Comparison of ENCODE assay signal across 8 cellular contexts in genomic region chr3:14430706-14431470, GRCh38. TPM values are rescaled to one million over a fixed set of nuclear protein-coding genes. Genes with fewer than 3 reads are reported as not detected.
DNase-seq lines count a peak whose midpoint lies in the region; ATAC-seq and TF ChIP-seq lines count a peak whose summit lies in the region.

No MANE protein-coding gene starts in this region.

- H3K27me3 ChIP-seq in CD8-positive, alpha-beta T cell (ENCODE audit: insufficient read depth, low read length) = no peaks in the 10 kb centered on the region
- no peaks in the 10 kb centered on the region for H3K27me3 ChIP-seq in Karpas-422 (ENCODE audit: low read length)
- H3K27me3 ChIP-seq in osteoblast (ENCODE audit: insufficient read depth, low read length) = no peaks in the 10 kb centered on the region

- no peak overlapping the region for H2AFZ ChIP-seq in Karpas-422 (ENCODE audit: low read length)
- H2AFZ ChIP-seq in osteoblast (ENCODE audit: low read length) = no peak overlapping the region

- peak overlapping the region; percentile 75 for H3K4me3 Mint-ChIP-seq in CD8-positive, alpha-beta T cell

- peak overlapping the region; percentile 66 for H3K27ac ChIP-seq in CD8-positive, alpha-beta T cell (ENCODE audit: low read depth, low read length)
- H3K27ac ChIP-seq in Karpas-422 (ENCODE audit: low read length) (peak overlapping the region; percentile 92), coronary artery (peak overlapping the region; percentile 25 to 79), osteoblast (ENCODE audit: low read depth, low read length) (peak overlapping the region; percentile 69)

- H3K4me1 Mint-ChIP-seq in CD8-positive, alpha-beta T cell (ENCODE audit: low read depth) = peaks cover 93% of the 10 kb centered on the region

- ATAC-seq in CD8-positive, alpha-beta T cell = no peak
- no peak for ATAC-seq in HG02970 (IDR thresholded peaks at IDR 0.05; ENCODE audit: low FRiP score, unreplicated experiment)

- H3K27ac Mint-ChIP-seq in CD8-positive, alpha-beta T cell = peak overlapping the region; percentile 99

- H3K27me3 Mint-ChIP-seq in CD8-positive, alpha-beta T cell (ENCODE audit: low read depth) = no peaks in the 10 kb centered on the region

- peak overlapping the region; percentile 3 for H3K4me3 ChIP-seq in CD8-positive, alpha-beta T cell (ENCODE audit: low read depth, low read length)
- H3K4me3 ChIP-seq in Karpas-422 (ENCODE audit: low read length) (peak overlapping the region; percentile 62), coronary artery (no peak overlapping the region), osteoblast (ENCODE audit: insufficient read depth, low read length) (no peak overlapping the region)

- H4K20me1 ChIP-seq in Karpas-422 (ENCODE audit: insufficient read depth, low read depth, low read length) (0 out of 2 replicates have a peak, but pooled peaks cover 7% of the 10 kb centered on the region), osteoblast (ENCODE audit: insufficient read depth, low read length) (peaks cover 45% of the 10 kb centered on the region)

- in situ Hi-C loops in G401 (cut with HindIII; ENCODE audit: low sequenced_read_pairs) = no loop called here

- H3K4me2 ChIP-seq in Karpas-422 (ENCODE audit: low read depth, low read length, poor library complexity, severe bottlenecking) = peak overlapping the region; percentile 78
- no peak overlapping the region for H3K4me2 ChIP-seq in osteoblast (ENCODE audit: insufficient read depth, low read length)

- DNase-seq in CD8-positive, alpha-beta T cell = no peak
- DNase-seq in Karpas-422 = no peak
- DNase-seq in coronary artery (ENCODE audit: low spot score) = no peak
- no peak for DNase-seq in osteoblast (ENCODE audit: insufficient read length, low spot score, missing footprints)
- no peak for DNase-seq in LoVo (ENCODE audit: low spot score)
- no peak for DNase-seq in G401 (ENCODE audit: low spot score)
- DNase-seq in stimulated activated CD4-positive, alpha-beta T cell treated with anti-CD3 and anti-CD28 coated beads, Interleukin-1b, Interleukin-23, amount 100 ng/mL, for 48 hours = no peak

- H3K36me3 ChIP-seq in CD8-positive, alpha-beta T cell (ENCODE audit: insufficient read depth, low read length) = no peaks in the 10 kb centered on the region
- H3K36me3 ChIP-seq in Karpas-422 (ENCODE audit: insufficient read depth, low read length) (no peaks in the 10 kb centered on the region), osteoblast (ENCODE audit: insufficient read depth, low read length) (peaks cover 32% of the 10 kb centered on the region)

- intact Hi-C loops in CD8-positive, alpha-beta T cell (cut with DNase I, micrococcal nuclease) = loop anchor here (5.0 to 10.0 kb wide), 3 partner anchors 516 to 1016 kb away; partner anchors contain the start of genes MRPS25 (in 1 of the 2) and NR2C2 (in 1 of the 2)

- CTCF ChIA-PET in CD8-positive, alpha-beta T cell (lab: Charles Lee) = interaction anchor here (1.4 to 3.5 kb wide), 7 partner anchors 16 to 37 kb away, joined by 3 to 21 read pairs (median 5); partner anchors contain the start of gene SLC6A6

- H3K9me3 ChIP-seq in CD8-positive, alpha-beta T cell (ENCODE audit: low read length) = no peaks in the 10 kb centered on the region
- no peaks in the 10 kb centered on the region for H3K9me3 ChIP-seq in Karpas-422 (ENCODE audit: low read length)
- no peaks in the 10 kb centered on the region for H3K9me3 ChIP-seq in osteoblast (ENCODE audit: low read depth, low read length)

- H3K9ac ChIP-seq in Karpas-422 (ENCODE audit: low read length) = peak overlapping the region; percentile 71

- POLR2A ChIA-PET in CD8-positive, alpha-beta T cell (lab: Charles Lee) = interaction anchor here (2.1 to 6.7 kb wide), 2 partner anchors 9 to 27 kb away, joined by 8 to 81 read pairs; partner anchors contain the start of gene SLC6A6

- H3K36me3 Mint-ChIP-seq in CD8-positive, alpha-beta T cell = no peaks in the 10 kb centered on the region

- TF ChIP-seq CTCF in CD8-positive, alpha-beta T cell (IDR thresholded peaks at IDR 0.05) = no peak
- no peak for TF ChIP-seq CTCF in coronary artery (IDR thresholded peaks at IDR 0.05)
- no peak for TF ChIP-seq CTCF in osteoblast (IDR thresholded peaks at IDR 0.05; ENCODE audit: extremely low read depth, low read depth, low read length)

- no peaks in the 10 kb centered on the region for H3K9me2 ChIP-seq in Karpas-422 (replicated peaks; ENCODE audit: insufficient read depth, low read length)

- H3K79me2 ChIP-seq in Karpas-422 (ENCODE audit: low read length) = peaks cover 77% of the 10 kb centered on the region
- H3K79me2 ChIP-seq in osteoblast (ENCODE audit: insufficient read depth, low read length) = peaks cover 40% of the 10 kb centered on the region

- H3K9me3 Mint-ChIP-seq in CD8-positive, alpha-beta T cell = no peaks in the 10 kb centered on the region

- peaks cover 88% of the 10 kb centered on the region for H3K4me1 ChIP-seq in CD8-positive, alpha-beta T cell (ENCODE audit: insufficient read depth, low read length)
- peaks cover 86% of the 10 kb centered on the region for H3K4me1 ChIP-seq in Karpas-422 (ENCODE audit: low read length)
- peaks cover 37% of the 10 kb centered on the region for H3K4me1 ChIP-seq in osteoblast (ENCODE audit: insufficient read depth, low read length)

RNA-seq across cellular contexts. Expression of gene SLC6A6, which starts 28.5 kb away (rescaled TPM):
- total RNA-seq in CD8-positive, alpha-beta T cell = 10 to 100 TPM; 25.8 to 30.9 TPM
- 25.3 and 30.2 TPM in 2 replicates for total RNA-seq in Karpas-422 (2014; rRNA removed; shearing (Covaris generic); ENCODE audit: low replicate concordance)
- total RNA-seq in osteoblast = 76.6 and 86.5 TPM in 2 replicates
- 20.2 and 31.2 TPM in 2 replicates for total RNA-seq in G401 (2014; rRNA removed; shearing (Covaris generic))

Comparison
In these comparisons a context has a peak if more than half of its experiments do, and no peak if none do; other contexts are left out.
1. H3K4me3 ChIP-seq: peak in CD8-positive, alpha-beta T cell (single experiment) and Karpas-422 (single experiment); none in coronary artery (single experiment) and osteoblast (single experiment).
2. Peak in every context shown above with its lines, with median percentiles within 50 percentile points of each other: H3K27ac ChIP-seq.